26 cellular contexts compared by ENCODE assay signal in genomic region chr20:40502431-40502992, GRCh38.
"Had no signal": no experiment of that assay in that cellular context is flagged by ENCODE, and none has a peak within 500 bp of the region (broad histone marks: within the 10 kb centered on the region; RNA-seq: fewer than 3 reads in every experiment).

No MANE protein-coding gene starts in this region.

- H3K9me3 Mint-ChIP-seq: activated CD4-positive, alpha-beta T cell treated with anti-CD3 and anti-CD28 coated beads, Interleukin-2, amount 10 ng/mL, durations not matched to agents 24 days and 14 days; activated naive CD4-positive, alpha-beta T cell treated with anti-CD3 and anti-CD28 coated beads, Interleukin-2, amount 50 U/mL, for 24 hours; activated T-cell treated with anti-CD3 and anti-CD28 coated beads, Interleukin-2, amount 50 U/mL, for 24 hours; activated T-helper 1 cell treated with anti-CD3 and anti-CD28 coated beads, Interleukin-12 subunit alpha, Interleukin-12 subunit beta, Interleukin-2, Interleukin-4 antibody, amounts not matched to agents 30 ng/mL and 10 ng/mL and 1 ng/mL, durations not matched to agents 14 hours and 24 hours and 36 hours had no signal

- H3K4me3 ChIP-seq: Peyer's patch, SJCRH30 had no signal

- H3K27ac Mint-ChIP-seq: activated CD4-positive, alpha-beta T cell treated with anti-CD3 and anti-CD28 coated beads, Interleukin-2, amount 10 ng/mL, durations not matched to agents 24 days and 14 days; activated CD8-positive, alpha-beta memory T cell treated with anti-CD3 and anti-CD28 coated beads, Interleukin-2, amount 10 ng/mL, durations not matched to agents 7 days and 5 days; activated naive CD4-positive, alpha-beta T cell treated with anti-CD3 and anti-CD28 coated beads, Interleukin-2, amount 50 U/mL, for 24 hours; activated T-cell treated with anti-CD3 and anti-CD28 coated beads, Interleukin-2, amount 50 U/mL, for 24 hours; activated T-helper 1 cell treated with anti-CD3 and anti-CD28 coated beads, Interleukin-12 subunit alpha, Interleukin-12 subunit beta, Interleukin-2, Interleukin-4 antibody, amounts not matched to agents 30 ng/mL and 10 ng/mL and 1 ng/mL, durations not matched to agents 14 hours and 24 hours and 36 hours had no signal

- H3K4me1 Mint-ChIP-seq: activated naive CD4-positive, alpha-beta T cell treated with anti-CD3 and anti-CD28 coated beads, Interleukin-2, amount 50 U/mL, for 24 hours had no signal

- H3K36me3 ChIP-seq: brain microvascular endothelial cell, Peyer's patch, SJCRH30 had no signal

- ATAC-seq: activated CD8-positive, alpha-beta memory T cell treated with anti-CD3 and anti-CD28 coated beads, Interleukin-2, amount 10 ng/mL, durations not matched to agents 7 days and 5 days had no signal

- H3K27me3 ChIP-seq: brain microvascular endothelial cell, Peyer's patch, SJCRH30 had no signal

- H3K4me3 Mint-ChIP-seq: activated CD4-positive, alpha-beta T cell treated with anti-CD3 and anti-CD28 coated beads, Interleukin-2, amount 10 ng/mL, durations not matched to agents 24 days and 14 days; activated CD8-positive, alpha-beta memory T cell treated with anti-CD3 and anti-CD28 coated beads, Interleukin-2, amount 10 ng/mL, durations not matched to agents 7 days and 5 days; activated naive CD4-positive, alpha-beta T cell treated with anti-CD3 and anti-CD28 coated beads, Interleukin-2, amount 50 U/mL, for 24 hours; activated T-cell treated with anti-CD3 and anti-CD28 coated beads, Interleukin-2, amount 50 U/mL, for 24 hours; activated T-helper 1 cell treated with anti-CD3 and anti-CD28 coated beads, Interleukin-12 subunit alpha, Interleukin-12 subunit beta, Interleukin-2, Interleukin-4 antibody, amounts not matched to agents 30 ng/mL and 10 ng/mL and 1 ng/mL, durations not matched to agents 14 hours and 24 hours and 36 hours had no signal

- H3K9me3 ChIP-seq: Peyer's patch, SJCRH30, SK-N-SH had no signal

- H3K4me1 ChIP-seq: Peyer's patch had no signal

- H3K36me3 Mint-ChIP-seq: activated CD8-positive, alpha-beta memory T cell treated with anti-CD3 and anti-CD28 coated beads, Interleukin-2, amount 10 ng/mL, durations not matched to agents 7 days and 5 days; activated naive CD4-positive, alpha-beta T cell treated with anti-CD3 and anti-CD28 coated beads, Interleukin-2, amount 50 U/mL, for 24 hours had no signal

- H3K27me3 Mint-ChIP-seq: activated CD4-positive, alpha-beta T cell treated with anti-CD3 and anti-CD28 coated beads, Interleukin-2, amount 10 ng/mL, durations not matched to agents 24 days and 14 days; activated CD8-positive, alpha-beta memory T cell treated with anti-CD3 and anti-CD28 coated beads, Interleukin-2, amount 10 ng/mL, durations not matched to agents 7 days and 5 days; activated naive CD4-positive, alpha-beta T cell treated with anti-CD3 and anti-CD28 coated beads, Interleukin-2, amount 50 U/mL, for 24 hours; activated T-cell treated with anti-CD3 and anti-CD28 coated beads, Interleukin-2, amount 50 U/mL, for 24 hours had no signal

- DNase-seq: activated CD4-positive, alpha-beta T cell treated with anti-CD3 and anti-CD28 coated beads, Interleukin-2, amount 10 ng/mL, durations not matched to agents 24 days and 14 days; activated CD4-positive, alpha-beta T cell treated with anti-CD3 and anti-CD28 coated beads, Interleukin-2, amount 50 U/mL, for 48 hours; activated CD4-positive, CD25-positive, alpha-beta regulatory T cell treated with anti-CD3 and anti-CD28 coated beads, Interleukin-2, amount 50 U/mL, for 72 hours; activated CD8-positive, alpha-beta memory T cell treated with anti-CD3 and anti-CD28 coated beads, Interleukin-2, amount 10 ng/mL, durations not matched to agents 7 days and 5 days; activated effector memory CD4-positive, alpha-beta T cell treated with Interleukin-2 at 50 U/mL for 16 hours; activated naive CD4-positive, alpha-beta T cell; activated T-cell treated with anti-CD3 and anti-CD28 coated beads, Interleukin-2, amount 50 U/mL, for 24 hours; aorta; brain microvascular endothelial cell; MV-4-11; NCI-H1105; NCI-H1436; NCI-H1694 treated with DMSO at 0.1 percent for 48 hours; NCI-H2029 treated with DMSO at 0.1 percent for 48 hours; NCI-H510A treated with DMSO at 0.1 percent for 48 hours; NCI-H69; NK-92 treated with Interleukin-12 subunit alpha and Interleukin-12 subunit beta, amount 100 ng/mL, for 24 hours; Peyer's patch; Right ventricle myocardium superior; SK-N-SH; SW 1271 had no signal

- H3K27ac ChIP-seq: brain microvascular endothelial cell, KMS-11, Peyer's patch, RWPE1, SJCRH30 had no signal
